Comparison of ENCODE assay signal across 8 cellular contexts in genomic region chr1:155256101-155256852, GRCh38. TPM values are rescaled to one million over a fixed set of nuclear protein-coding genes. Genes with fewer than 3 reads are reported as not detected.
A peak's percentile ranks its signal among the peaks of the same experiment; 100 is the strongest.
DNase-seq lines count a peak whose midpoint lies in the region; ATAC-seq and TF ChIP-seq lines count a peak whose summit lies in the region.

No MANE protein-coding gene starts in this region.

- H3K36me3 ChIP-seq in GM23338 (ENCODE audit: insufficient read depth) (peaks cover 9% of the 10 kb centered on the region; the same call in 1 of the 2 replicates), heart right ventricle (peaks cover 0 to 42% (median 19%) of the 10 kb centered on the region in 9 donors)

- DNase-seq in GM23338 (ENCODE audit: low spot score): no peak
- DNase-seq in activated CD8-positive, alpha-beta T cell treated with anti-CD3 and anti-CD28 coated beads for 36 hours: no peak
- no peak for DNase-seq in heart right ventricle
- no peak for DNase-seq in skeletal muscle cell (ENCODE audit: low read depth)
- DNase-seq in KBM-7: no peak
- DNase-seq in foreskin keratinocyte: no peak
- DNase-seq in NCI-H187 treated with DMSO at 0.1 percent for 48 hours (lab: John Stamatoyannopoulos, UW): no peak
- no peak for DNase-seq in D341Med (ENCODE audit: low spot score)

- H3K9me3 ChIP-seq in heart right ventricle: no peaks in the 10 kb centered on the region

- peak overlapping the region; percentile 57 for H3K27ac Mint-ChIP-seq in GM23338
- peak overlapping the region; percentile 13 for H3K27ac Mint-ChIP-seq in activated CD8-positive, alpha-beta T cell treated with anti-CD3 and anti-CD28 coated beads for 36 hours

- intact Hi-C loops in activated CD8-positive, alpha-beta T cell treated with anti-CD3 and anti-CD28 coated beads for 36 hours (cut with micrococcal nuclease): loop anchor here (10.0 kb wide), 1 partner anchor 339 kb away; no protein-coding TSS in a partner anchor
- intact Hi-C loops in heart right ventricle (cut with DNase I): loop anchor here in 1 of 10 donors (10.0 kb wide), 1 partner anchor 339 kb away; no protein-coding TSS in a partner anchor

- POLR2A ChIA-PET in activated CD8-positive, alpha-beta T cell treated with anti-CD3 and anti-CD28 coated beads for 36 hours (lab: Charles Lee): interaction anchor here (0.6 to 3.7 kb wide), 8 partner anchors 11 to 307 kb away, joined by 3 to 20 read pairs (median 3); partner anchors contain the start of genes ASH1L, CLK2 and TRIM46

- H3K27me3 Mint-ChIP-seq in GM23338 (ENCODE audit: insufficient read depth, low read depth, poor library complexity): peaks cover 16% of the 10 kb centered on the region
- H3K27me3 Mint-ChIP-seq in activated CD8-positive, alpha-beta T cell treated with anti-CD3 and anti-CD28 coated beads for 36 hours: no peaks in the 10 kb centered on the region

- CTCF ChIA-PET in activated CD8-positive, alpha-beta T cell treated with anti-CD3 and anti-CD28 coated beads for 36 hours (lab: Charles Lee): interaction anchor here (1.0 to 1.8 kb wide), 5 partner anchors 10 to 83 kb away, joined by 3 to 5 read pairs (median 4); partner anchors contain the start of gene KRTCAP2

- H3K4me1 ChIP-seq in GM23338 (ENCODE audit: insufficient read depth): peaks cover 18% of the 10 kb centered on the region
- peaks cover 8 to 45% (median 32%) of the 10 kb centered on the region in 9 donors for H3K4me1 ChIP-seq in heart right ventricle
- H3K4me1 ChIP-seq in foreskin keratinocyte: no peaks in the 10 kb centered on the region

- H3K9me3 Mint-ChIP-seq in GM23338: no peaks in the 10 kb centered on the region
- no peaks in the 10 kb centered on the region for H3K9me3 Mint-ChIP-seq in activated CD8-positive, alpha-beta T cell treated with anti-CD3 and anti-CD28 coated beads for 36 hours

- H3K27me3 ChIP-seq in GM23338 (ENCODE audit: insufficient read depth) (no peaks in the 10 kb centered on the region), heart right ventricle (no peaks in the 10 kb centered on the region), foreskin keratinocyte (no peaks in the 10 kb centered on the region)

- H3K27ac ChIP-seq in GM23338 (ENCODE audit: low read depth) (peak overlapping the region; percentile 76; the same call in 1 of the 2 replicates), heart right ventricle (peak overlapping the region; percentile 90 to 100 (median 98)), foreskin keratinocyte (no peak overlapping the region)

- 76 to 78% methylated on average over 19 of the region's 19 CpGs for WGBS in heart right ventricle, 2 donors

- peak overlapping the region; percentile 88 for H2AFZ ChIP-seq in GM23338

- H3K79me2 ChIP-seq in GM23338 (replicated peaks; ENCODE audit: insufficient read depth): peaks cover 8% of the 10 kb centered on the region

- TF ChIP-seq CTCF in GM23338 (conservative IDR thresholded peaks at IDR 0.05; ENCODE audit: low read depth in 2 of 2) (no peak), heart right ventricle (IDR thresholded peaks at IDR 0.05) (no peak), foreskin keratinocyte (conservative IDR thresholded peaks at IDR 0.05) (no peak)
- TF ChIP-seq CTCF in activated CD8-positive, alpha-beta T cell treated with anti-CD3 and anti-CD28 coated beads for 36 hours (IDR thresholded peaks at IDR 0.05): no peak

- H4K20me1 ChIP-seq in GM23338 (replicated peaks; ENCODE audit: insufficient read depth): no peaks in the 10 kb centered on the region

- H3K4me2 ChIP-seq in GM23338: peak overlapping the region; percentile 98

- ATAC-seq in GM23338 (peak; percentile 2; the same call in 2 of the 3 replicates), heart right ventricle (peak in 2 of 8 donors; percentile 1 to 8), foreskin keratinocyte (no peak)
- ATAC-seq in activated CD8-positive, alpha-beta T cell treated with anti-CD3 and anti-CD28 coated beads for 36 hours: no peak

- peak overlapping the region; percentile 83 for H3K4me3 Mint-ChIP-seq in GM23338
- peak overlapping the region; percentile 77 for H3K4me3 Mint-ChIP-seq in activated CD8-positive, alpha-beta T cell treated with anti-CD3 and anti-CD28 coated beads for 36 hours

- H3K36me3 Mint-ChIP-seq in GM23338 (ENCODE audit: low read depth): peaks cover 27% of the 10 kb centered on the region
- H3K36me3 Mint-ChIP-seq in activated CD8-positive, alpha-beta T cell treated with anti-CD3 and anti-CD28 coated beads for 36 hours (ENCODE audit: low read depth): peaks cover 36% of the 10 kb centered on the region

- H3K9me2 ChIP-seq in GM23338 (ENCODE audit: insufficient read depth): no peaks in the 10 kb centered on the region

- peaks cover 14% of the 10 kb centered on the region for H3F3A ChIP-seq in GM23338 (replicated peaks; ENCODE audit: low read depth)

- peak overlapping the region; percentile 89 for H3K4me3 ChIP-seq in GM23338
- H3K4me3 ChIP-seq in heart right ventricle: peak overlapping the region in 8 of 10 donors; percentile 64 to 99 (median 86)
- H3K4me3 ChIP-seq in skeletal muscle cell (ENCODE audit: low read depth, low read length): peak overlapping the region; percentile 81

- in situ Hi-C loops in KBM-7 (cut with MboI; ENCODE audit: low pct_unique_long_range_greater_than_20kb, low sequenced_read_pairs): no loop called here

- peaks cover 26% of the 10 kb centered on the region for H3K4me1 Mint-ChIP-seq in GM23338
- H3K4me1 Mint-ChIP-seq in activated CD8-positive, alpha-beta T cell treated with anti-CD3 and anti-CD28 coated beads for 36 hours (ENCODE audit: low read depth): peaks cover 36% of the 10 kb centered on the region

TF ChIP-seq in GM23338, 12 proteins besides CTCF, POLR2A, EP300 and RAD21:
- TF ChIP-seq JUNB (IDR thresholded peaks at IDR 0.05; ENCODE audit: unreplicated experiment): no peak
- TF ChIP-seq EZH2 (IDR thresholded peaks at IDR 0.05; ENCODE audit: low read depth, unreplicated experiment): no peak
TF ChIP-seq in GM23338: peak in this region for 0.

RNA-seq across cellular contexts. Expression of gene ENTREP3, which starts 1.0 kb away (rescaled TPM):
- 34.7 and 46.3 TPM in 2 replicates for total RNA-seq in GM23338 (2014; rRNA removed; shearing (Covaris generic))
- polyA plus RNA-seq in GM23338 (2016; fragmentation: Nextera tagmentation; extraction: Ambion mirVana) (18.6 and 19.5 TPM in 2 replicates), heart right ventricle (10 to 100 TPM in 1 of 2 donors, 1 to 10 TPM in 1; 7.1 to 13.7 TPM), foreskin keratinocyte (40.0 and 44.8 TPM in 2 replicates)
- 10 to 100 TPM; 41.1 to 42.2 TPM for total RNA-seq in activated CD8-positive, alpha-beta T cell treated with anti-CD3 and anti-CD28 coated beads for 36 hours
- total RNA-seq in heart right ventricle (10 to 100 TPM in 7 of 10 donors, 1 to 10 TPM in 3; 8.6 to 21.0 (median 11.3) TPM), foreskin keratinocyte (23.4 and 23.6 TPM in 2 replicates)

RNA-seq across cellular contexts. Expression of gene SCAMP3, which starts 5.9 kb away (rescaled TPM):
- 47.2 and 52.5 TPM in 2 replicates for total RNA-seq in GM23338 (2014; rRNA removed; shearing (Covaris generic))
- polyA plus RNA-seq in GM23338 (2016; fragmentation: Nextera tagmentation; extraction: Ambion mirVana) (38.3 and 50.5 TPM in 2 replicates), heart right ventricle (100 to 1,000 TPM in 1 of 2 donors, 10 to 100 TPM in 1; 47.9 to 109 TPM), foreskin keratinocyte (83.3 and 85.4 TPM in 2 replicates)
- total RNA-seq in activated CD8-positive, alpha-beta T cell treated with anti-CD3 and anti-CD28 coated beads for 36 hours: 10 to 100 TPM; 81.3 to 97.2 TPM
- total RNA-seq in heart right ventricle (10 to 100 TPM; 54.1 to 73.1 (median 60.1) TPM), foreskin keratinocyte (46.0 and 53.4 TPM in 2 replicates)

RNA-seq across cellular contexts. Expression of gene CLK2, which starts 17.0 kb away (rescaled TPM):
- total RNA-seq in GM23338 (2014; rRNA removed; shearing (Covaris generic)): 40.4 and 54.6 TPM in 2 replicates
- polyA plus RNA-seq in GM23338 (2016; fragmentation: Nextera tagmentation; extraction: Ambion mirVana): 23.9 and 27.2 TPM in 2 replicates
- 10 to 100 TPM; 80.6 to 85.4 TPM for total RNA-seq in activated CD8-positive, alpha-beta T cell treated with anti-CD3 and anti-CD28 coated beads for 36 hours
- 10 to 100 TPM; 12.5 to 21.9 (median 18.0) TPM for total RNA-seq in heart right ventricle
- 10 to 100 TPM; 17.4 to 47.1 TPM for polyA plus RNA-seq in heart right ventricle
- total RNA-seq in foreskin keratinocyte: 31.5 and 34.0 TPM in 2 replicates
- polyA plus RNA-seq in foreskin keratinocyte: 25.5 and 28.3 TPM in 2 replicates

RNA-seq across cellular contexts. Expression of gene HCN3, which starts 21.0 kb away (rescaled TPM):
- total RNA-seq in GM23338 (2014; rRNA removed; shearing (Covaris generic)): 3.5 and 4.9 TPM in 2 replicates
- polyA plus RNA-seq in GM23338 (2016; fragmentation: Nextera tagmentation; extraction: Ambion mirVana) (3.4 and 4.6 TPM in 2 replicates), heart right ventricle (1 to 10 TPM in 1 of 2 donors, under 1 TPM in 1; 0.81 to 3.2 TPM), foreskin keratinocyte (2.3 and 2.4 TPM in 2 replicates)
- 1 to 10 TPM; 1.5 TPM for total RNA-seq in activated CD8-positive, alpha-beta T cell treated with anti-CD3 and anti-CD28 coated beads for 36 hours
- total RNA-seq in heart right ventricle (1 to 10 TPM in 5 of 10 donors, under 1 TPM in 5; 0.68 to 1.7 (median 1.0) TPM), foreskin keratinocyte (2.2 and 3.4 TPM in 2 replicates)

RNA-seq across cellular contexts. Expression of gene PKLR, which starts 45.0 kb away (rescaled TPM):
- 3.3 and 3.7 TPM in 2 replicates for total RNA-seq in GM23338 (2014; rRNA removed; shearing (Covaris generic))
- polyA plus RNA-seq in GM23338 (2016; fragmentation: Nextera tagmentation; extraction: Ambion mirVana) (1.5 and 2.0 TPM in 2 replicates), heart right ventricle (not detected), foreskin keratinocyte (0.07 and 0.08 TPM in 2 replicates)
- not detected for total RNA-seq in activated CD8-positive, alpha-beta T cell treated with anti-CD3 and anti-CD28 coated beads for 36 hours
- total RNA-seq in heart right ventricle (under 1 TPM in 1 of 10 donors, not detected in 9; 0.11 TPM), foreskin keratinocyte (0.03 and 0.14 TPM in 2 replicates)
